1 cellular context compared by ENCODE assay signal in genomic region chr2:171102802-171103201, GRCh38.
A peak's percentile ranks its signal among the peaks of the same experiment; 100 is the strongest.
TF ChIP-seq lines count a peak whose summit lies in the region.

No MANE protein-coding gene starts in this region.

TF ChIP-seq in HepG2, 621 proteins besides CTCF, POLR2A, EP300 and RAD21:
- TF ChIP-seq SOX5 (CRISPR knock-in tag; IDR thresholded peaks at IDR 0.05; ENCODE audit: borderline replicate concordance) (0 out of 2 replicates have a peak, but pooled peaks have one; percentile 14), FOXP4 (CRISPR knock-in tag; IDR thresholded peaks at IDR 0.05) (peak; percentile 42; the same call in 1 of the 2 replicates), SIX1 (CRISPR knock-in tag; IDR thresholded peaks at IDR 0.05; ENCODE audit: borderline replicate concordance) (peak; percentile 63), SAP130 (CRISPR knock-in tag; IDR thresholded peaks at IDR 0.05; ENCODE audit: low read depth) (0 out of 2 replicates have a peak, but pooled peaks have one; percentile 12), ZNF761 (CRISPR knock-in tag; conservative IDR thresholded peaks at IDR 0.05) (no peak), ZNF720 (CRISPR knock-in tag; IDR thresholded peaks at IDR 0.05) (no peak), IKZF1 (IDR thresholded peaks at IDR 0.05) (no peak), TCF7 (IDR thresholded peaks at IDR 0.05; ENCODE audit: low read depth) (peak; percentile 85), RCOR2 (CRISPR knock-in tag; IDR thresholded peaks at IDR 0.05) (peak; percentile 56; the same call in 1 of the 2 replicates), NR2F6 (IDR thresholded peaks at IDR 0.05) (0 out of 2 replicates have a peak, but pooled peaks have one; percentile 17), NR2F6 (CRISPR knock-in tag; IDR thresholded peaks at IDR 0.05) (no peak), ONECUT2 (CRISPR knock-in tag; IDR thresholded peaks at IDR 0.05) (peak; percentile 53; the same call in 1 of the 2 replicates), ARID5B (CRISPR knock-in tag; IDR thresholded peaks at IDR 0.05) (0 out of 2 replicates have a peak, but pooled peaks have one; percentile 29), PAXIP1 (CRISPR knock-in tag; conservative IDR thresholded peaks at IDR 0.05) (0 out of 2 replicates have a peak, but pooled peaks have one; percentile 16), HNF1A (IDR thresholded peaks at IDR 0.05; ENCODE audit: low read depth) (peak; percentile 69; the same call in 1 of the 2 replicates), HNF1A (CRISPR knock-in tag; IDR thresholded peaks at IDR 0.05; ENCODE audit: borderline replicate concordance) (no peak), ASH2L (IDR thresholded peaks at IDR 0.05; ENCODE audit: insufficient read length, low read depth, low read length) (peak; percentile 28), HINFP (CRISPR knock-in tag; IDR thresholded peaks at IDR 0.05; ENCODE audit: low read depth) (no peak), ZNF766 (CRISPR knock-in tag; IDR thresholded peaks at IDR 0.05; ENCODE audit: borderline replicate concordance) (no peak), TBX3 (IDR thresholded peaks at IDR 0.05; ENCODE audit: borderline replicate concordance) (0 out of 2 replicates have a peak, but pooled peaks have one; percentile 19), ZNF275 (CRISPR knock-in tag; IDR thresholded peaks at IDR 0.05; ENCODE audit: borderline replicate concordance) (no peak), SP1 (IDR thresholded peaks at IDR 0.05) (no peak), SP1 (CRISPR knock-in tag; IDR thresholded peaks at IDR 0.05) (no peak), CREM (IDR thresholded peaks at IDR 0.05) (peak; percentile 37; the same call in 1 of the 2 replicates), CREM (CRISPR knock-in tag; IDR thresholded peaks at IDR 0.05) (no peak), ZNF362 (CRISPR knock-in tag; IDR thresholded peaks at IDR 0.05; ENCODE audit: borderline replicate concordance) (peak; percentile 37; the same call in 1 of the 2 replicates), ZNF234 (CRISPR knock-in tag; conservative IDR thresholded peaks at IDR 0.05) (no peak), ZBTB20 (CRISPR knock-in tag; IDR thresholded peaks at IDR 0.05; ENCODE audit: borderline replicate concordance, low read depth) (peak; percentile 22; the same call in 1 of the 2 replicates), TBX2 (CRISPR knock-in tag; IDR thresholded peaks at IDR 0.05; ENCODE audit: borderline replicate concordance) (peak; percentile 80)
